ENCODE assay signal across 11 cellular contexts in genomic region chr1:8462298-8462946, GRCh38.
DNase-seq lines count a peak whose midpoint lies in the region; ATAC-seq and TF ChIP-seq lines count a peak whose summit lies in the region.
"Had no signal": no experiment of that assay in that cellular context is flagged by ENCODE, and none has a peak within 500 bp of the region (broad histone marks: within the 10 kb centered on the region; RNA-seq: fewer than 3 reads in every experiment).

No MANE protein-coding gene starts in this region.

- peaks cover 76% of the 10 kb centered on the region for H3K4me1 Mint-ChIP-seq in activated naive CD4-positive, alpha-beta T cell treated with anti-CD3 and anti-CD28 coated beads, Interleukin-2, amount 50 U/mL, for 24 hours
- H3K4me1 Mint-ChIP-seq in nephron: peaks cover 82% of the 10 kb centered on the region

- TF ChIP-seq CTCF in nephron (IDR thresholded peaks at IDR 0.05; ENCODE audit: unreplicated experiment in 3 of 3) (no peak), upper lobe of left lung (IDR thresholded peaks at IDR 0.05) (no peak)

- DNase-seq in activated naive CD4-positive, alpha-beta T cell (lab: John Stamatoyannopoulos, UW): no peak
- DNase-seq in upper lobe of left lung (peak in 1 of 2 donors; percentile 50), amygdala (lab: John Stamatoyannopoulos, UW) (no peak), AG08396 (ENCODE audit: low spot score) (no peak), DMS53 (lab: John Stamatoyannopoulos, UW) (no peak)
- DNase-seq: activated naive CD4-positive, alpha-beta T cell treated with Interleukin-2 at 50 U/mL for 16 hours; MG63; stimulated activated CD4-positive, alpha-beta T cell treated with anti-CD3 and anti-CD28 coated beads, Interleukin-1b, Interleukin-23, amount 100 ng/mL, for 48 hours had no signal

- no peaks in the 10 kb centered on the region for H3K27me3 Mint-ChIP-seq in activated naive CD4-positive, alpha-beta T cell treated with anti-CD3 and anti-CD28 coated beads, Interleukin-2, amount 50 U/mL, for 24 hours
- no peaks in the 10 kb centered on the region for H3K27me3 Mint-ChIP-seq in nephron (ENCODE audit: low read depth)

- no peaks in the 10 kb centered on the region for H3K9me3 Mint-ChIP-seq in activated naive CD4-positive, alpha-beta T cell treated with anti-CD3 and anti-CD28 coated beads, Interleukin-2, amount 50 U/mL, for 24 hours
- no peaks in the 10 kb centered on the region for H3K9me3 Mint-ChIP-seq in nephron

- no peak for ATAC-seq in upper lobe of left lung (ENCODE audit: low FRiP score in 2 of 2)

- H3K36me3 ChIP-seq in duodenal mucosa (ENCODE audit: control insufficient read depth in 1 of 2, insufficient read depth in 2 of 2, low read length in 2 of 2) (peaks cover 0 to 8% of the 10 kb centered on the region in 2 donors), upper lobe of left lung (no peaks in the 10 kb centered on the region)

- TF ChIP-seq EP300 in upper lobe of left lung (IDR thresholded peaks at IDR 0.05): no peak

- peaks cover 7% of the 10 kb centered on the region for H3K36me3 Mint-ChIP-seq in activated naive CD4-positive, alpha-beta T cell treated with anti-CD3 and anti-CD28 coated beads, Interleukin-2, amount 50 U/mL, for 24 hours
- peaks cover 15% of the 10 kb centered on the region for H3K36me3 Mint-ChIP-seq in nephron (ENCODE audit: low read depth)

- no peaks in the 10 kb centered on the region for H3K27me3 ChIP-seq in duodenal mucosa (ENCODE audit: control insufficient read depth in 1 of 2, insufficient read depth in 2 of 2, low read length in 2 of 2)
- H3K27me3 ChIP-seq in upper lobe of left lung: no peaks in the 10 kb centered on the region
- H3K27me3 ChIP-seq: MG63 had no signal

- no peak overlapping the region for H3K9ac ChIP-seq in duodenal mucosa (ENCODE audit: low read depth in 1 of 2, low read length in 2 of 2)

- no peak for TF ChIP-seq POLR2A in upper lobe of left lung (IDR thresholded peaks at IDR 0.05)

- H3K4me1 ChIP-seq in duodenal mucosa (ENCODE audit: control insufficient read depth in 1 of 2, insufficient read depth in 2 of 2, low read length in 2 of 2): peaks cover 27 to 43% of the 10 kb centered on the region in 2 donors
- peaks cover 54 to 69% (median 64%) of the 10 kb centered on the region in 4 donors for H3K4me1 ChIP-seq in upper lobe of left lung

- no peaks in the 10 kb centered on the region for H3K9me3 ChIP-seq in duodenal mucosa (ENCODE audit: control insufficient read depth in 1 of 2, low read length in 2 of 2)
- H3K9me3 ChIP-seq in upper lobe of left lung: no peaks in the 10 kb centered on the region
- H3K9me3 ChIP-seq: MG63 had no signal

- no peak overlapping the region for H3K4me3 Mint-ChIP-seq in activated naive CD4-positive, alpha-beta T cell treated with anti-CD3 and anti-CD28 coated beads, Interleukin-2, amount 50 U/mL, for 24 hours
- peak overlapping the region in 2 of 3 experiments; percentile 20 to 23 for H3K4me3 Mint-ChIP-seq in nephron

- H3K27ac Mint-ChIP-seq in activated naive CD4-positive, alpha-beta T cell treated with anti-CD3 and anti-CD28 coated beads, Interleukin-2, amount 50 U/mL, for 24 hours: peak overlapping the region; percentile 72
- H3K27ac Mint-ChIP-seq in nephron: peak overlapping the region; percentile 96 to 98 (median 97)

- H3K27ac ChIP-seq in duodenal mucosa (ENCODE audit: low read depth, low read length) (peak overlapping the region; percentile 54), upper lobe of left lung (peak overlapping the region; percentile 64 to 87 (median 81))

- 61 to 62% methylated on average over 15 of the region's 15 CpGs for WGBS in upper lobe of left lung, 2 donors

- H3K4me3 ChIP-seq in duodenal mucosa (ENCODE audit: low read depth in 1 of 2, low read length in 2 of 2) (no peak overlapping the region), upper lobe of left lung (no peak overlapping the region)
- H3K4me3 ChIP-seq: MG63 had no signal
